In genomic region chr1:28322209-28322608, GRCh38 we compare ENCODE assay signal across 18 cellular contexts. TPM values are rescaled to one million over a fixed set of nuclear protein-coding genes. Genes with fewer than 3 reads are reported as not detected.
DNase-seq lines count a peak whose midpoint lies in the region; ATAC-seq, FAIRE-seq and TF ChIP-seq lines count a peak whose summit lies in the region.
"Had no signal": no experiment of that assay in that cellular context is flagged by ENCODE, and none has a peak within 500 bp of the region (broad histone marks: within the 10 kb centered on the region; RNA-seq: fewer than 3 reads in every experiment).

No MANE protein-coding gene starts in this region.

- H3K4me1 ChIP-seq in K562 (replicated peaks in 1 of 2; ENCODE audit: control insufficient read depth in 2 of 2, insufficient read depth in 2 of 2, low read length in 2 of 2) = peaks cover under 1 to 7% of the 10 kb centered on the region in 2 experiments; a peak in 3 of 5 replicates
- H3K4me1 ChIP-seq in pancreas = peaks cover 0 to 18% (median 13%) of the 10 kb centered on the region in 3 donors
- no peaks in the 10 kb centered on the region for H3K4me1 ChIP-seq in suprapubic skin
- no peaks in the 10 kb centered on the region for H3K4me1 ChIP-seq in upper lobe of right lung
- H3K4me1 ChIP-seq: gastroesophageal sphincter, left ventricle myocardium inferior had no signal

- 30% methylated on average over 3 of the region's 3 CpGs for WGBS in K562 (ENCODE audit: insufficient coverage, low coverage, missing lambda C conversion rate)
- 18 to 35% methylated on average over 3 of the region's 3 CpGs for WGBS in pancreas, 2 donors
- 64% methylated on average over 3 of the region's 3 CpGs for WGBS in suprapubic skin

- H3K27ac ChIP-seq in K562 (ENCODE audit: extremely low read depth, low read depth, low read length) (no peak overlapping the region), pancreas (peak overlapping the region in 3 of 4 donors; percentile 6 to 51 (median 10)), suprapubic skin (no peak overlapping the region), upper lobe of right lung (no peak overlapping the region)
- H3K27ac ChIP-seq: gastroesophageal sphincter, left ventricle myocardium inferior, neutrophil had no signal

- no peak for TF ChIP-seq CTCF in K562 (IDR thresholded peaks at IDR 0.05 in 2 of 3, conservative IDR thresholded peaks at IDR 0.05 in 1 of 3; ENCODE audit: insufficient read depth in 2 of 3, low read depth in 1 of 3, low read length in 3 of 3)
- TF ChIP-seq CTCF in pancreas (IDR thresholded peaks at IDR 0.05) = no peak
- TF ChIP-seq CTCF in suprapubic skin (IDR thresholded peaks at IDR 0.05) = no peak
- TF ChIP-seq CTCF in upper lobe of right lung (IDR thresholded peaks at IDR 0.05) = no peak

- H3K9me1 ChIP-seq in K562 (ENCODE audit: control insufficient read depth, insufficient read depth, low read length) = peaks cover 3% of the 10 kb centered on the region

- H2AFZ ChIP-seq in K562 (ENCODE audit: low read depth, low read length) = no peak overlapping the region

- in situ Hi-C loops in K562 (cut with MboI) = no loop called here

- no peaks in the 10 kb centered on the region for H4K20me1 ChIP-seq in K562 (replicated peaks; ENCODE audit: control insufficient read depth, insufficient read depth, low read length)

- H3K79me2 ChIP-seq in K562 (ENCODE audit: control insufficient read depth, insufficient read depth, low read length) = no peaks in the 10 kb centered on the region

- no peak for TF ChIP-seq EP300 in K562 (IDR thresholded peaks at IDR 0.05; ENCODE audit: low read length)
- no peak for TF ChIP-seq EP300 in suprapubic skin (IDR thresholded peaks at IDR 0.05)

- no peak overlapping the region for H3K4me3 ChIP-seq in K562
- no peak overlapping the region for H3K4me3 ChIP-seq in pancreas
- no peak overlapping the region for H3K4me3 ChIP-seq in suprapubic skin
- H3K4me3 ChIP-seq in upper lobe of right lung = no peak overlapping the region
- H3K4me3 ChIP-seq: gastroesophageal sphincter, left ventricle myocardium inferior had no signal

- POLR2A ChIA-PET in K562 (lab: Yijun Ruan, JAX) = interaction anchor here (0.8 kb wide), 1 partner anchor 327 kb away, joined by 3 read pairs; the partner anchor contains the start of gene RNU11

- CTCF ChIA-PET in K562 (lab: Yijun Ruan, JAX; ENCODE audit: low intra/inter-chr PET ratio) = no interaction called here

- ATAC-seq in HG03175 (IDR thresholded peaks at IDR 0.05; ENCODE audit: unreplicated experiment) = peak; percentile 74
- ATAC-seq in K562 = no peak
- peak; percentile 91 to 97 (median 92) for ATAC-seq in pancreas
- no peak for ATAC-seq in GM18520 (IDR thresholded peaks at IDR 0.05; ENCODE audit: unreplicated experiment)
- ATAC-seq in upper lobe of right lung = no peak
- ATAC-seq: activated CD4-positive, CD25-positive, alpha-beta regulatory T cell treated with anti-CD3 and anti-CD28 coated beads, Interleukin-2, amount 50 U/mL, for 24 hours; gastroesophageal sphincter; SK-N-SH treated with all-trans-retinoic acid at 6 μM for 48 hours had no signal

- DNase-seq in NCI-H1436 (lab: John Stamatoyannopoulos, UW) (peak; percentile 40), NCI-H1436 treated with DMSO at 0.1 percent for 48 hours (lab: John Stamatoyannopoulos, UW) (no peak), K562 (ENCODE audit: extremely low read depth in 1 of 4, low spot score in 3 of 4) (no peak), pancreas (peak in 4 of 6 donors; percentile 51 to 70 (median 62)), suprapubic skin (ENCODE audit: low spot score in 2 of 2) (no peak), upper lobe of right lung (no peak)
- DNase-seq: activated T-cell treated with anti-CD3 and anti-CD28 coated beads, Interleukin-2, amount 50 U/mL, for 48 hours; anterior cingulate cortex; DMS79; effector memory CD4-positive, alpha-beta T cell; left ventricle myocardium inferior; NK-92 treated with Interleukin-12 subunit alpha and Interleukin-12 subunit beta, amount 100 ng/mL, for 24 hours had no signal

- no peaks in the 10 kb centered on the region for H3K27me3 ChIP-seq in K562 (ENCODE audit: control insufficient read depth in 2 of 2, insufficient read depth in 2 of 2, low read length in 2 of 2)
- no peaks in the 10 kb centered on the region for H3K27me3 ChIP-seq in pancreas
- no peaks in the 10 kb centered on the region for H3K27me3 ChIP-seq in suprapubic skin
- H3K27me3 ChIP-seq in upper lobe of right lung = no peaks in the 10 kb centered on the region
- H3K27me3 ChIP-seq: neutrophil had no signal

- TF ChIP-seq POLR2A in K562 (conservative IDR thresholded peaks at IDR 0.05) = no peak
- no peak for TF ChIP-seq POLR2A in suprapubic skin (IDR thresholded peaks at IDR 0.05)

- no peak overlapping the region for H3K4me2 ChIP-seq in K562 (ENCODE audit: insufficient read depth, low read length)

- BruUV-seq in K562 (replicated peaks; lab: Mats Ljungman, UMichigan) = no TSS peak

- intact Hi-C loops in K562 (cut with micrococcal nuclease) = no loop called here
- intact Hi-C loops in pancreas (cut with DNase I) = loop anchor here in 1 of 3 donors (10.0 kb wide), 1 partner anchor 57 kb away; no protein-coding TSS in a partner anchor
- intact Hi-C loops in upper lobe of right lung (cut with DNase I) = no loop called here

- H3K9me3 ChIP-seq in K562 (replicated peaks; ENCODE audit: control insufficient read depth, insufficient read depth, low read depth, low read length) (no peaks in the 10 kb centered on the region), pancreas (no peaks in the 10 kb centered on the region), suprapubic skin (no peaks in the 10 kb centered on the region), upper lobe of right lung (no peaks in the 10 kb centered on the region)
- H3K9me3 ChIP-seq: gastroesophageal sphincter, left ventricle myocardium inferior, neutrophil had no signal

- TF ChIP-seq RAD21 in K562 (CRISPR knock-in tag; conservative IDR thresholded peaks at IDR 0.05 in 1 of 2, IDR thresholded peaks at IDR 0.05 in 1 of 2) = no peak

- H3K36me3 ChIP-seq in K562 (ENCODE audit: control insufficient read depth, insufficient read depth, low read length) (no peaks in the 10 kb centered on the region), pancreas (no peaks in the 10 kb centered on the region), suprapubic skin (no peaks in the 10 kb centered on the region), upper lobe of right lung (no peaks in the 10 kb centered on the region)
- H3K36me3 ChIP-seq: gastroesophageal sphincter, left ventricle myocardium inferior, neutrophil had no signal

- no peak overlapping the region for H3K9ac ChIP-seq in K562 (ENCODE audit: insufficient read depth in 1 of 2, low read depth in 2 of 2, low read length in 2 of 2)

- FAIRE-seq in K562 (lab: Jason Lieb, UNC) (no peak), pancreas (lab: Jason Lieb, UNC) (peak; percentile 76)

RNA-seq across cellular contexts. Expression of gene MED18, which starts 6.6 kb away (rescaled TPM):
- total RNA-seq in K562 (2011; cell fraction: chromatin; rRNA removed; ENCODE audit: low replicate concordance) = 16.8 and 18.9 TPM in 2 replicates
- 19.2 and 20.0 TPM in 2 replicates for total RNA-seq in K562 (2011; cell fraction: nucleolus; rRNA removed)
- 25.3 and 28.1 TPM in 2 replicates for total RNA-seq in K562 (2011; cell fraction: nucleoplasm; rRNA removed)
- total RNA-seq in K562 (2014; rRNA removed) (22.7 and 23.8 TPM in 2 replicates), K562 (2014; rRNA removed; fragmentation: Illumina TruSeq; extraction: Trizol) (21.1 and 22.0 TPM in 2 replicates), K562 (2015; rRNA removed; fragmentation: Illumina TruSeq; extraction: Trizol) (24.1 and 24.5 TPM in 2 replicates), K562 (2021) (19.1 and 21.0 TPM in 2 replicates), pancreas (1 to 10 TPM; 4.3 to 7.9 (median 6.5) TPM), suprapubic skin (10 to 100 TPM in 3 of 4 donors, 1 to 10 TPM in 1; 9.0 to 17.3 (median 12.4) TPM), upper lobe of right lung (14.0 TPM)
- polyA plus RNA-seq in K562 (2011; rRNA removed) (28.9 and 33.2 TPM in 2 replicates), K562 (2014; fragmentation: Illumina TruSeq; extraction: Trizol) (23.8 and 25.5 TPM in 2 replicates), K562 (2014; fragmentation: Nextera tagmentation; extraction: Ambion mirVana) (10 to 100 TPM; 38.6 to 50.6 TPM), K562 (2014; rRNA removed) (15.2 and 16.9 TPM in 2 replicates), pancreas (10 to 100 TPM in 1 of 2 donors, 1 to 10 TPM in 1; 7.9 to 12.5 TPM)
- polyA plus RNA-seq in K562 (2011; cell fraction: cytosol; rRNA removed) = 38.5 and 46.2 TPM in 2 replicates
- polyA plus RNA-seq in K562 (2011; cell fraction: nucleus; rRNA removed) = 24.2 and 34.9 TPM in 2 replicates
- polyA plus RNA-seq in K562 (2012) = 25.0 and 32.1 TPM in 2 replicates
- polyA minus RNA-seq in K562 (2011; rRNA and poly(A)+ RNA removed) = 88.8 and 95.6 TPM in 2 replicates
- 22.8 and 25.4 TPM in 2 replicates for polyA minus RNA-seq in K562 (2011; cell fraction: cytosol; rRNA and poly(A)+ RNA removed)
- polyA minus RNA-seq in K562 (2011; cell fraction: nucleus; rRNA and poly(A)+ RNA removed) = 7.9 and 17.3 TPM in 2 replicates

RNA-seq across cellular contexts. Expression of gene PHACTR4, which starts 47.3 kb away (rescaled TPM):
- total RNA-seq in K562 (2011; cell fraction: chromatin; rRNA removed; ENCODE audit: low replicate concordance) = 24.0 and 41.2 TPM in 2 replicates
- 12.5 and 16.1 TPM in 2 replicates for total RNA-seq in K562 (2011; cell fraction: nucleolus; rRNA removed)
- total RNA-seq in K562 (2011; cell fraction: nucleoplasm; rRNA removed) = 26.8 and 45.1 TPM in 2 replicates
- total RNA-seq in K562 (2014; rRNA removed) (6.4 and 8.7 TPM in 2 replicates), K562 (2014; rRNA removed; fragmentation: Illumina TruSeq; extraction: Trizol) (13.9 and 18.2 TPM in 2 replicates), K562 (2015; rRNA removed; fragmentation: Illumina TruSeq; extraction: Trizol) (17.5 and 17.7 TPM in 2 replicates), K562 (2021) (28.6 and 34.6 TPM in 2 replicates), pancreas (10 to 100 TPM; 13.5 to 25.8 (median 15.9) TPM), suprapubic skin (10 to 100 TPM; 29.0 to 64.2 (median 47.5) TPM), upper lobe of right lung (43.2 TPM)
- polyA plus RNA-seq in K562 (2011; rRNA removed) (11.9 and 14.0 TPM in 2 replicates), K562 (2014; fragmentation: Illumina TruSeq; extraction: Trizol) (37.9 and 43.6 TPM in 2 replicates), K562 (2014; fragmentation: Nextera tagmentation; extraction: Ambion mirVana) (10 to 100 TPM; 12.8 to 14.2 TPM), K562 (2014; rRNA removed) (18.2 and 18.5 TPM in 2 replicates), pancreas (10 to 100 TPM; 12.5 to 13.3 TPM)
- 9.5 and 18.8 TPM in 2 replicates for polyA plus RNA-seq in K562 (2011; cell fraction: cytosol; rRNA removed)
- 10.0 and 10.8 TPM in 2 replicates for polyA plus RNA-seq in K562 (2011; cell fraction: nucleus; rRNA removed)
- polyA plus RNA-seq in K562 (2012) = 22.7 and 23.1 TPM in 2 replicates
- polyA minus RNA-seq in K562 (2011; rRNA and poly(A)+ RNA removed) = 16.3 and 18.6 TPM in 2 replicates
- 11.1 and 12.5 TPM in 2 replicates for polyA minus RNA-seq in K562 (2011; cell fraction: cytosol; rRNA and poly(A)+ RNA removed)
- 4.4 and 7.9 TPM in 2 replicates for polyA minus RNA-seq in K562 (2011; cell fraction: nucleus; rRNA and poly(A)+ RNA removed)

Comparison
In these comparisons a context has a peak if more than half of its experiments do, and no peak if none do; other contexts are left out.
1. DNase-seq: peak in NCI-H1436 (single experiment) and pancreas (4 of 6); none in NCI-H1436 treated with DMSO at 0.1 percent for 48 hours (single experiment), K562 (0 of 4), suprapubic skin (0 of 2) and upper lobe of right lung (single experiment).
2. ATAC-seq: peak in HG03175 (single experiment) and pancreas (4 of 4); none in K562 (single experiment), GM18520 (single experiment) and upper lobe of right lung (single experiment).
3. H3K27ac ChIP-seq: peak in pancreas (3 of 4); none in K562 (single experiment), suprapubic skin (single experiment) and upper lobe of right lung (single experiment).